ENCODE assay signal across 8 cellular contexts in the genomic region with DNA sequence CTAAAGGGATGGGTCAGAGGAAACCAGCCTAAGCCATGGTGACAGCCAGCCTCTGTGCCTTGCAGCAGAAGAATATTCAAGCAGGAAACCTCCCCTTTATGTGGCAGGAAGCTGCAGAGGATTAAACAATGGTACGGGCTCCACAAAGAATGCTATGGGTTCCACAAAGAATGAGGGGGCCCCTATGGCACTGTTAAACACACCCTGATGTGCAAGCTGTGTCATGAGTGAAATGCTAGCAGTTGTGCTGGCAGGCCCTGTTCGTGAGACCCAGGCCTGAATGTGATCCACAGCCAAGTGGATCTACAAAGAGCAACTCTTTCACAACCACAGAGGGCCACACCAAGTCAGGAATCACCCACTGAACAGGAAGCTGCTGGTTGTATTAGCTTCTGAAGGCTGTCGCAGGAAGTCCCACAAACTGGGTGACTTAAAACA.
A peak's percentile ranks its signal among the peaks of the same experiment; 100 is the strongest.
DNase-seq lines count a peak whose midpoint lies in the region; ATAC-seq lines count a peak whose summit lies in the region.

No MANE protein-coding gene starts in this region.

- H3K27me3 Mint-ChIP-seq in activated CD8-positive, alpha-beta T cell treated with anti-CD3 and anti-CD28 coated beads, Interleukin-2, amount 10 ng/mL, durations not matched to agents 7 days and 5 days (ENCODE audit: low read depth): no peaks in the 10 kb centered on the region

- peak overlapping the region; percentile 95 for H3K27ac Mint-ChIP-seq in activated CD8-positive, alpha-beta T cell treated with anti-CD3 and anti-CD28 coated beads, Interleukin-2, amount 10 ng/mL, durations not matched to agents 7 days and 5 days

- ATAC-seq in activated CD8-positive, alpha-beta T cell treated with anti-CD3 and anti-CD28 coated beads, Interleukin-2, amount 10 ng/mL, durations not matched to agents 7 days and 5 days: peak; percentile 87
- ATAC-seq in HG03521 (IDR thresholded peaks at IDR 0.05; ENCODE audit: unreplicated experiment): no peak

- POLR2A ChIA-PET in activated CD8-positive, alpha-beta T cell treated with anti-CD3 and anti-CD28 coated beads, Interleukin-2, amount 10 ng/mL, durations not matched to agents 7 days and 5 days (lab: Charles Lee): interaction anchor here (0.6 to 1.0 kb wide), 4 partner anchors 8 to 69 kb away, joined by 3 to 6 read pairs (median 4); a partner anchor contains a TSS

- DNase-seq in SIG-M5 treated with dmso at 0.1 percent for 504 hours (lab: John Stamatoyannopoulos, UW; ENCODE audit: unreplicated experiment): peak; percentile 62
- DNase-seq in SIG-M5 (lab: John Stamatoyannopoulos, UW): no peak
- DNase-seq in activated CD8-positive, alpha-beta T cell treated with anti-CD3 and anti-CD28 coated beads, Interleukin-2, amount 10 ng/mL, durations not matched to agents 7 days and 5 days: peak; percentile 70
- peak; percentile 34 for DNase-seq in glomerular endothelial cell (ENCODE audit: extremely low read depth, low read depth, low spot score)
- DNase-seq in stimulated activated naive CD4-positive, alpha-beta T cell treated with Interleukin-2 at 50 U/mL for 16 hours (lab: John Stamatoyannopoulos, UW): peak; percentile 6
- no peak for DNase-seq in foreskin melanocyte
- DNase-seq in T1000 (lab: John Stamatoyannopoulos, UW): no peak

- peak overlapping the region; percentile 20 for H3K4me3 Mint-ChIP-seq in activated CD8-positive, alpha-beta T cell treated with anti-CD3 and anti-CD28 coated beads, Interleukin-2, amount 10 ng/mL, durations not matched to agents 7 days and 5 days

- peaks cover 5% of the 10 kb centered on the region for H3K36me3 Mint-ChIP-seq in activated CD8-positive, alpha-beta T cell treated with anti-CD3 and anti-CD28 coated beads, Interleukin-2, amount 10 ng/mL, durations not matched to agents 7 days and 5 days (ENCODE audit: low read depth)

- CTCF ChIA-PET in activated CD8-positive, alpha-beta T cell treated with anti-CD3 and anti-CD28 coated beads, Interleukin-2, amount 10 ng/mL, durations not matched to agents 7 days and 5 days (lab: Charles Lee): interaction anchor here (1.0 to 6.3 kb wide), 4 partner anchors 33 to 69 kb away, joined by 3 to 36 read pairs (median 12); a partner anchor contains a TSS

- H3K9me3 Mint-ChIP-seq in activated CD8-positive, alpha-beta T cell treated with anti-CD3 and anti-CD28 coated beads, Interleukin-2, amount 10 ng/mL, durations not matched to agents 7 days and 5 days (ENCODE audit: insufficient read depth): no peaks in the 10 kb centered on the region

- peaks cover 55% of the 10 kb centered on the region for H3K4me1 Mint-ChIP-seq in activated CD8-positive, alpha-beta T cell treated with anti-CD3 and anti-CD28 coated beads, Interleukin-2, amount 10 ng/mL, durations not matched to agents 7 days and 5 days (ENCODE audit: low read depth)

Comparison
In these comparisons a context has a peak if more than half of its experiments do, and no peak if none do; other contexts are left out.
1. DNase-seq: peak in SIG-M5 treated with dmso at 0.1 percent for 504 hours (single experiment), activated CD8-positive, alpha-beta T cell treated with anti-CD3 and anti-CD28 coated beads, Interleukin-2, amount 10 ng/mL, durations not matched to agents 7 days and 5 days (single experiment), glomerular endothelial cell (single experiment) and stimulated activated naive CD4-positive, alpha-beta T cell treated with Interleukin-2 at 50 U/mL for 16 hours (single experiment); none in SIG-M5 (single experiment), foreskin melanocyte (single experiment) and T1000 (single experiment).